In genomic region chr10:80541144-80541750, GRCh38 we compare ENCODE assay signal across 9 cellular contexts. TPM values are rescaled to one million over a fixed set of nuclear protein-coding genes. Genes with fewer than 3 reads are reported as not detected.
DNase-seq lines count a peak whose midpoint lies in the region; ATAC-seq and TF ChIP-seq lines count a peak whose summit lies in the region.
"Had no signal": no experiment of that assay in that cellular context is flagged by ENCODE, and none has a peak within 500 bp of the region (broad histone marks: within the 10 kb centered on the region; RNA-seq: fewer than 3 reads in every experiment).

No MANE protein-coding gene starts in this region.

- peak; percentile 50 for DNase-seq in left ventricle myocardium inferior
- no peak for DNase-seq in SW480 (ENCODE audit: low spot score)
- no peak for DNase-seq in AG08395 (ENCODE audit: low spot score)
- no peak for DNase-seq in HuH-7.5 (ENCODE audit: low spot score)
- no peak for DNase-seq in brain microvascular endothelial cell

- H3K36me3 ChIP-seq in left ventricle myocardium inferior = no peaks in the 10 kb centered on the region
- H3K36me3 ChIP-seq in brain microvascular endothelial cell (replicated peaks) = no peaks in the 10 kb centered on the region

- H3K27me3 ChIP-seq in left ventricle myocardium inferior (ENCODE audit: low read depth) (no peaks in the 10 kb centered on the region), brain microvascular endothelial cell (replicated peaks) (no peaks in the 10 kb centered on the region)

- in situ Hi-C loops in brain microvascular endothelial cell (cut with HindIII; ENCODE audit: low pct_ligation_motif_present, low sequenced_read_pairs) = no loop called here

- peak overlapping the region; percentile 6 for H3K4me3 ChIP-seq in GM12875 (ENCODE audit: low read depth, low read length)
- H3K4me3 ChIP-seq in left ventricle myocardium inferior = peak overlapping the region; percentile 45
- no peak overlapping the region for H3K4me3 ChIP-seq in brain microvascular endothelial cell (ENCODE audit: low read depth, low read length)

- TF ChIP-seq CTCF in GM12875 (IDR thresholded peaks at IDR 0.05; ENCODE audit: borderline replicate concordance, insufficient read depth, low read depth, low read length) (no peak), left ventricle myocardium inferior (IDR thresholded peaks at IDR 0.05; ENCODE audit: borderline replicate concordance) (no peak), brain microvascular endothelial cell (IDR thresholded peaks at IDR 0.05; ENCODE audit: low read depth, low read length, missing control alignments) (no peak)

- H3K27ac ChIP-seq in left ventricle myocardium inferior (replicated peaks) (peak overlapping the region; percentile 85), brain microvascular endothelial cell (no peak overlapping the region)

- intact Hi-C loops in left ventricle myocardium inferior (cut with micrococcal nuclease) = no loop called here

- H3K4me1 ChIP-seq in left ventricle myocardium inferior = peaks cover 26% of the 10 kb centered on the region

- no peaks in the 10 kb centered on the region for H3K9me3 ChIP-seq in left ventricle myocardium inferior (replicated peaks)

- ATAC-seq in GM21381 (IDR thresholded peaks at IDR 0.05; ENCODE audit: unreplicated experiment) (peak; percentile 48), HG03432 (IDR thresholded peaks at IDR 0.05; ENCODE audit: unreplicated experiment) (peak; percentile 67)

RNA-seq across cellular contexts. Expression of gene SH2D4B, which starts 3.5 kb away (rescaled TPM):
- not detected for total RNA-seq in left ventricle myocardium inferior
- total RNA-seq: M059J had no signal
